11 cellular contexts compared by ENCODE assay signal in genomic region chr9:137055385-137056364, GRCh38. TPM values are rescaled to one million over a fixed set of nuclear protein-coding genes. Genes with fewer than 3 reads are reported as not detected.
A peak's percentile ranks its signal among the peaks of the same experiment; 100 is the strongest.
DNase-seq lines count a peak whose midpoint lies in the region; ATAC-seq, FAIRE-seq and TF ChIP-seq lines count a peak whose summit lies in the region.
"Had no signal": no experiment of that assay in that cellular context is flagged by ENCODE, and none has a peak within 500 bp of the region (broad histone marks: within the 10 kb centered on the region; RNA-seq: fewer than 3 reads in every experiment).

No MANE protein-coding gene starts in this region.

- 12 to 16% methylated on average over 23 to 28 of the region's 28 CpGs for WGBS in GM23248 (ENCODE audit: low coverage in 1 of 2, low lambda C conversion rate in 2 of 2, missing lambda C conversion rate in 2 of 2), 2 experiments

- FAIRE-seq in D721Med (lab: Jason Lieb, UNC): no peak
- FAIRE-seq: GM12891 had no signal

- H3K36me3 ChIP-seq in GM23248 (ENCODE audit: low read depth): no peaks in the 10 kb centered on the region

- no peak overlapping the region for H3K9ac ChIP-seq in GM23248

- peaks cover 4% of the 10 kb centered on the region; the same call in 1 of the 2 replicates for H3K4me1 ChIP-seq in GM23248 (ENCODE audit: insufficient read depth)

- H3K9me2 ChIP-seq in GM23248 (ENCODE audit: insufficient read depth): no peaks in the 10 kb centered on the region

- H3K9me3 ChIP-seq in GM23248 (ENCODE audit: low read depth): no peaks in the 10 kb centered on the region

- H3K79me2 ChIP-seq in GM23248 (ENCODE audit: insufficient read depth): no peaks in the 10 kb centered on the region

- H2AFZ ChIP-seq in GM23248: no peak overlapping the region

- no peak overlapping the region for H3K4me3 ChIP-seq in GM23248

- CTCF ChIA-PET in GM10248 (lab: Yijun Ruan, JAX): interaction anchor here (1.0 to 7.2 kb wide), 7 partner anchors 8 to 107 kb away, joined by 3 to 55 read pairs (median 13); partner anchors contain the start of genes NPDC1 and SAPCD2

- in situ Hi-C loops in GM23248 (cut with MboI): no loop called here

- H3F3A ChIP-seq in GM23248 (ENCODE audit: insufficient read depth): 0 out of 2 replicates have a peak, but pooled peaks cover 5% of the 10 kb centered on the region

- H4K20me1 ChIP-seq in GM23248 (ENCODE audit: insufficient read depth): no peaks in the 10 kb centered on the region

- H3K4me2 ChIP-seq in GM23248 (ENCODE audit: unreplicated experiment): no peak overlapping the region

- intact Hi-C loops in left ventricle myocardium superior (cut with micrococcal nuclease): no loop called here
- intact Hi-C loops in sciatic nerve (cut with DNase I): no loop called here

- no peak overlapping the region for H3K27ac ChIP-seq in GM23248

- peak; percentile 53 for DNase-seq in GM23248
- peak; percentile 34 for DNase-seq in amniotic stem cell (lab: John Stamatoyannopoulos, UW)
- peak; percentile 96 for DNase-seq in left ventricle myocardium superior
- peak; percentile 95 for DNase-seq in sciatic nerve (ENCODE audit: low spot score)
- no peak for DNase-seq in D721Med (ENCODE audit: insufficient read length, low spot score)
- no peak for DNase-seq in SW 1271 (lab: John Stamatoyannopoulos, UW)
- no peak for DNase-seq in GM10248 (ENCODE audit: extremely low spot score)

- peaks cover 13% of the 10 kb centered on the region; the same call in 1 of the 2 replicates for H3K27me3 ChIP-seq in GM23248 (replicated peaks; ENCODE audit: insufficient read depth)

- TF ChIP-seq CTCF in D721Med (IDR thresholded peaks at IDR 0.05; ENCODE audit: insufficient read depth, missing control alignments): no peak
- no peak for TF ChIP-seq CTCF in GM10248 (IDR thresholded peaks at IDR 0.05; ENCODE audit: control extremely low read depth, extremely low read depth, low read depth, missing control alignments)

- peak; percentile 93 for ATAC-seq in left ventricle myocardium superior
- ATAC-seq in sciatic nerve: peak; percentile 92
- ATAC-seq in HG02623 (IDR thresholded peaks at IDR 0.05; ENCODE audit: unreplicated experiment): no peak

- POLR2A ChIA-PET in GM10248 (lab: Yijun Ruan, JAX): no interaction called here

RNA-seq across cellular contexts. Expression of gene ENTPD2, which starts 1.8 kb away (rescaled TPM):
- not detected in 2 replicates for total RNA-seq in GM23248 (2014; rRNA removed; shearing (Covaris generic))
- polyA plus RNA-seq in GM23248 (2016; fragmentation: Nextera tagmentation; extraction: Ambion mirVana): not detected in 2 replicates
- total RNA-seq in left ventricle myocardium superior: 2.1 TPM
- 24.3 TPM for total RNA-seq in sciatic nerve
- total RNA-seq: HT1080; T-helper 2 cell treated with Interferon-gamma antibody and Interleukin-4, amounts not matched to agents 100 ng/mL and 5 ng/mL, for 36 hours had no signal

RNA-seq across cellular contexts. Expression of gene NPDC1, which starts 9.7 kb away (rescaled TPM):
- 41.9 and 43.1 TPM in 2 replicates for total RNA-seq in GM23248 (2014; rRNA removed; shearing (Covaris generic))
- 121 and 122 TPM in 2 replicates for polyA plus RNA-seq in GM23248 (2016; fragmentation: Nextera tagmentation; extraction: Ambion mirVana)
- total RNA-seq in left ventricle myocardium superior (59.0 TPM), sciatic nerve (157 TPM)

RNA-seq across cellular contexts. Expression of gene SAPCD2, which starts 14.7 kb away (rescaled TPM):
- total RNA-seq in GM23248 (2014; rRNA removed; shearing (Covaris generic)): 5.4 TPM in 2 replicates
- polyA plus RNA-seq in GM23248 (2016; fragmentation: Nextera tagmentation; extraction: Ambion mirVana): 0.86 and 0.88 TPM in 2 replicates
- total RNA-seq in left ventricle myocardium superior (0.12 TPM), sciatic nerve (0.36 TPM)

RNA-seq across cellular contexts. Expression of gene UAP1L1, which starts 21.6 kb away (rescaled TPM):
- total RNA-seq in GM23248 (2014; rRNA removed; shearing (Covaris generic)): 5.2 and 5.7 TPM in 2 replicates
- 4.3 and 4.5 TPM in 2 replicates for polyA plus RNA-seq in GM23248 (2016; fragmentation: Nextera tagmentation; extraction: Ambion mirVana)
- 12.6 TPM for total RNA-seq in left ventricle myocardium superior
- 18.3 TPM for total RNA-seq in sciatic nerve

RNA-seq across cellular contexts. Expression of gene FUT7, which starts 23.8 kb away (rescaled TPM):
- not detected in 2 replicates for total RNA-seq in GM23248 (2014; rRNA removed; shearing (Covaris generic))
- not detected in 2 replicates for polyA plus RNA-seq in GM23248 (2016; fragmentation: Nextera tagmentation; extraction: Ambion mirVana)
- total RNA-seq in left ventricle myocardium superior (0.17 TPM), sciatic nerve (0.18 TPM)
- total RNA-seq: HT1080 had no signal

Comparison
In these comparisons a context has a peak if more than half of its experiments do, and no peak if none do; other contexts are left out.
1. DNase-seq: peak in GM23248 (single experiment), amniotic stem cell (single experiment), left ventricle myocardium superior (single experiment) and sciatic nerve (single experiment); none in D721Med (single experiment), SW 1271 (0 of 2) and GM10248 (single experiment).